Comparison of ENCODE assay signal across 11 cellular contexts in genomic region chr1:8370928-8371327, GRCh38. TPM values are rescaled to one million over a fixed set of nuclear protein-coding genes. Genes with fewer than 3 reads are reported as not detected.
DNase-seq lines count a peak whose midpoint lies in the region; ATAC-seq, FAIRE-seq and TF ChIP-seq lines count a peak whose summit lies in the region.
"Had no signal": no experiment of that assay in that cellular context is flagged by ENCODE, and none has a peak within 500 bp of the region (broad histone marks: within the 10 kb centered on the region; RNA-seq: fewer than 3 reads in every experiment).

No MANE protein-coding gene starts in this region.

- DNase-seq in AG10803 (ENCODE audit: low read depth): peak; percentile 36
- peak; percentile 61 for DNase-seq in NCI-H2227 (lab: John Stamatoyannopoulos, UW; ENCODE audit: unreplicated experiment)
- DNase-seq in esophagus squamous epithelium (lab: John Stamatoyannopoulos, UW): no peak
- DNase-seq in naive thymus-derived CD4-positive, alpha-beta T cell: no peak
- no peak for DNase-seq in islet precursor cell
- no peak for DNase-seq in NCI-H1048 (lab: John Stamatoyannopoulos, UW)
- no peak for DNase-seq in effector memory CD4-positive, alpha-beta T cell
- DNase-seq in RCC 7860 (ENCODE audit: low spot score): no peak
- DNase-seq: CD8-positive, alpha-beta memory T cell; mammary epithelial cell; NCI-H524 treated with DMSO at 0.1 percent for 48 hours had no signal

- H3K36me3 ChIP-seq in esophagus squamous epithelium: peaks cover 4 to 35% (median 4%) of the 10 kb centered on the region in 3 donors
- H3K36me3 ChIP-seq in naive thymus-derived CD4-positive, alpha-beta T cell (ENCODE audit: control insufficient read depth in 2 of 3, insufficient read depth in 3 of 3, low read length in 3 of 3): peaks cover 0 to 55% (median 0%) of the 10 kb centered on the region in 3 experiments
- H3K36me3 ChIP-seq in effector memory CD4-positive, alpha-beta T cell (ENCODE audit: control insufficient read depth, insufficient read depth, low read length): peaks cover 36% of the 10 kb centered on the region

- CTCF ChIA-PET in naive thymus-derived CD4-positive, alpha-beta T cell (lab: Charles Lee): interaction anchor here (1.1 kb wide), 1 partner anchor 478 kb away, joined by 3 read pairs; no protein-coding TSS in a partner anchor

- no peaks in the 10 kb centered on the region for H3K27me3 ChIP-seq in esophagus squamous epithelium
- no peaks in the 10 kb centered on the region for H3K27me3 ChIP-seq in naive thymus-derived CD4-positive, alpha-beta T cell (ENCODE audit: control insufficient read depth in 2 of 2, insufficient read depth in 2 of 2, low read length in 2 of 2)
- H3K27me3 ChIP-seq in effector memory CD4-positive, alpha-beta T cell (replicated peaks; ENCODE audit: control insufficient read depth, insufficient read depth, low read length, poor library complexity, severe bottlenecking): no peaks in the 10 kb centered on the region

- intact Hi-C loops in esophagus squamous epithelium (cut with DNase I): no loop called here
- intact Hi-C loops in naive thymus-derived CD4-positive, alpha-beta T cell (cut with micrococcal nuclease): no loop called here

- POLR2A ChIA-PET in naive thymus-derived CD4-positive, alpha-beta T cell (lab: Charles Lee): interaction anchor here (1.3 kb wide), 1 partner anchor 11 kb away, joined by 4 read pairs; no protein-coding TSS in a partner anchor

- H3K27ac ChIP-seq in esophagus squamous epithelium: peak overlapping the region; percentile 27 to 90 (median 84)
- no peak overlapping the region for H3K27ac ChIP-seq in naive thymus-derived CD4-positive, alpha-beta T cell (ENCODE audit: low read depth, low read length)
- H3K27ac ChIP-seq in effector memory CD4-positive, alpha-beta T cell (ENCODE audit: insufficient read depth, low read length, poor library complexity, severe bottlenecking): no peak overlapping the region

- no peaks in the 10 kb centered on the region for H3K27me3 Mint-ChIP-seq in naive thymus-derived CD4-positive, alpha-beta T cell
- H3K27me3 Mint-ChIP-seq: CD8-positive, alpha-beta memory T cell had no signal

- 41 to 47% methylated on average over 5 of the region's 5 CpGs for WGBS in esophagus squamous epithelium, 2 donors

- TF ChIP-seq CTCF in AG10803 (conservative IDR thresholded peaks at IDR 0.05; ENCODE audit: low read length): no peak
- no peak for TF ChIP-seq CTCF in esophagus squamous epithelium (IDR thresholded peaks at IDR 0.05)

- peaks cover 36 to 96% (median 54%) of the 10 kb centered on the region in 3 donors for H3K4me1 ChIP-seq in esophagus squamous epithelium
- peaks cover 3 to 5% of the 10 kb centered on the region in 2 donors for H3K4me1 ChIP-seq in naive thymus-derived CD4-positive, alpha-beta T cell (ENCODE audit: control insufficient read depth in 2 of 2, insufficient read depth in 2 of 2, low read length in 2 of 2)
- H3K4me1 ChIP-seq in effector memory CD4-positive, alpha-beta T cell (ENCODE audit: control insufficient read depth, insufficient read depth, low read length, poor library complexity, severe bottlenecking): no peaks in the 10 kb centered on the region

- no peak for ATAC-seq in naive thymus-derived CD4-positive, alpha-beta T cell

- H3K4me1 Mint-ChIP-seq in naive thymus-derived CD4-positive, alpha-beta T cell: peaks cover 17 to 84% (median 69%) of the 10 kb centered on the region in 7 donors

- TF ChIP-seq POLR2A in esophagus squamous epithelium (IDR thresholded peaks at IDR 0.05): no peak

- H3K4me3 Mint-ChIP-seq in naive thymus-derived CD4-positive, alpha-beta T cell: no peak overlapping the region
- H3K4me3 Mint-ChIP-seq: CD8-positive, alpha-beta memory T cell had no signal

- peaks cover 0 to 2% (median 0%) of the 10 kb centered on the region in 11 donors for H3K9me3 Mint-ChIP-seq in naive thymus-derived CD4-positive, alpha-beta T cell
- H3K9me3 Mint-ChIP-seq: CD8-positive, alpha-beta memory T cell had no signal

- H3K36me3 Mint-ChIP-seq in naive thymus-derived CD4-positive, alpha-beta T cell: peaks cover 0 to 20% (median 0%) of the 10 kb centered on the region in 5 donors

- no peaks in the 10 kb centered on the region for H3K9me3 ChIP-seq in esophagus squamous epithelium
- H3K9me3 ChIP-seq in naive thymus-derived CD4-positive, alpha-beta T cell (ENCODE audit: control insufficient read depth in 2 of 3, low read length in 3 of 3): no peaks in the 10 kb centered on the region
- no peaks in the 10 kb centered on the region for H3K9me3 ChIP-seq in effector memory CD4-positive, alpha-beta T cell (ENCODE audit: control insufficient read depth, low read length)

- peak overlapping the region in 6 of 9 donors; percentile 13 to 80 (median 46) for H3K27ac Mint-ChIP-seq in naive thymus-derived CD4-positive, alpha-beta T cell

- H3K4me3 ChIP-seq in AG10803 (ENCODE audit: low read length): no peak overlapping the region
- H3K4me3 ChIP-seq in esophagus squamous epithelium: no peak overlapping the region
- no peak overlapping the region for H3K4me3 ChIP-seq in naive thymus-derived CD4-positive, alpha-beta T cell (ENCODE audit: low read length)
- H3K4me3 ChIP-seq in effector memory CD4-positive, alpha-beta T cell (ENCODE audit: insufficient read depth, low read depth, low read length, poor library complexity, severe bottlenecking): no peak overlapping the region

- no peak for FAIRE-seq in RCC 7860 (lab: Jason Lieb, UNC)

RNA-seq across cellular contexts. Expression of gene SLC45A1, which starts 53.0 kb away (rescaled TPM):
- total RNA-seq in esophagus squamous epithelium: 1 to 10 TPM in 2 of 4 donors, under 1 TPM in 2; 0.13 to 3.4 (median 0.81) TPM
- total RNA-seq in naive thymus-derived CD4-positive, alpha-beta T cell: 1 to 10 TPM in 4 of 5 experiments, under 1 TPM in 1; 0.15 to 1.5 (median 1.3) TPM
- under 1 TPM; 0.55 to 0.91 TPM for polyA plus RNA-seq in naive thymus-derived CD4-positive, alpha-beta T cell

Comparison
In these comparisons a context has a peak if more than half of its experiments do, and no peak if none do; other contexts are left out.
1. DNase-seq: peak in AG10803 (single experiment) and NCI-H2227 (single experiment); none in esophagus squamous epithelium (single experiment), naive thymus-derived CD4-positive, alpha-beta T cell (0 of 9), islet precursor cell (single experiment), NCI-H1048 (single experiment), effector memory CD4-positive, alpha-beta T cell (0 of 3) and RCC 7860 (single experiment).
2. H3K27ac ChIP-seq: peak in esophagus squamous epithelium (4 of 4); none in naive thymus-derived CD4-positive, alpha-beta T cell (single experiment) and effector memory CD4-positive, alpha-beta T cell (single experiment).